Comparison of ENCODE assay signal across 1 cellular context in the genomic region with DNA sequence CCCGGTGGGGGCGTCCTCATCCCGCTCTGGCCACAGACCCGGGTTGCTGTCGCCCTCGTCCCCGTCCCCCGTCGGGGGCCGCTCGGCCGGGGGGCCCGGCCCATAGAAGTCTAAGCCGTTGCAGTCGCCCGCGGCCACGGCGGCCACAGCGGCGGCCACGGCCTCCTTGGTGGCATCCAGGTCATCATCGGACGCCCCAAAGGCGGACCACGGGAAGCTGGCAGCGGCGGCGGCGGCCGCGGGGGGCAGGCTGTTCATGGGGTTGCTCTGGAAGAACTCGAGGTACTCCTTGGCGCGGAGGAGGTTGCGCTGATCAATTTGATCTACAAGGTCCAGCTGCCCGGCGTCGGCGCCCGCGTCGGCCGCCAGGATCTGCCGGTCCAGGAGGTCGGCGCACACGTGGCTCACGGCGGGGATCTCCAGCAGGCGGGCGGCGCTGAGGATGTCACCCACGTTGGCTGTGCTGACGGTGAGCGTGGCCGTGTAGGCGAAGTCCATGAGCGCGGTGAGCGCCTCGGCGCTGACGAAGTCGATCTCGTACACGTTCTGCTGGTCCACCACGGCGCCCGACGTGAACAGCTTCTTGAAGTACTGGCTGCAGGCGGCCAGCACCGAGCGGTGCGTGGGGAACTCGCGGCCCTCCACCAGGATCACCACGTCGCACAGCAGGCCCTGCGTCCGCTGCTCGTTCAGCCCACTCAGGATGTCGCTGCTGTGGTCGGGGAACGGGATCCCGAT.
TF ChIP-seq lines count a peak whose summit lies in the region.

No MANE protein-coding gene starts in this region.

TF ChIP-seq in HepG2, 621 proteins besides CTCF, POLR2A, EP300 and RAD21 (continued from another document):
- TF ChIP-seq, protein P1, sequence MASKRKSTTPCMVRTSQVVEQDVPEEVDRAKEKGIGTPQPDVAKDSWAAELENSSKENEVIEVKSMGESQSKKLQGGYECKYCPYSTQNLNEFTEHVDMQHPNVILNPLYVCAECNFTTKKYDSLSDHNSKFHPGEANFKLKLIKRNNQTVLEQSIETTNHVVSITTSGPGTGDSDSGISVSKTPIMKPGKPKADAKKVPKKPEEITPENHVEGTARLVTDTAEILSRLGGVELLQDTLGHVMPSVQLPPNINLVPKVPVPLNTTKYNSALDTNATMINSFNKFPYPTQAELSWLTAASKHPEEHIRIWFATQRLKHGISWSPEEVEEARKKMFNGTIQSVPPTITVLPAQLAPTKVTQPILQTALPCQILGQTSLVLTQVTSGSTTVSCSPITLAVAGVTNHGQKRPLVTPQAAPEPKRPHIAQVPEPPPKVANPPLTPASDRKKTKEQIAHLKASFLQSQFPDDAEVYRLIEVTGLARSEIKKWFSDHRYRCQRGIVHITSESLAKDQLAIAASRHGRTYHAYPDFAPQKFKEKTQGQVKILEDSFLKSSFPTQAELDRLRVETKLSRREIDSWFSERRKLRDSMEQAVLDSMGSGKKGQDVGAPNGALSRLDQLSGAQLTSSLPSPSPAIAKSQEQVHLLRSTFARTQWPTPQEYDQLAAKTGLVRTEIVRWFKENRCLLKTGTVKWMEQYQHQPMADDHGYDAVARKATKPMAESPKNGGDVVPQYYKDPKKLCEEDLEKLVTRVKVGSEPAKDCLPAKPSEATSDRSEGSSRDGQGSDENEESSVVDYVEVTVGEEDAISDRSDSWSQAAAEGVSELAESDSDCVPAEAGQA (IDR thresholded peaks at IDR 0.05; ENCODE audit: low read depth), result no peak
- TF ChIP-seq, protein P1 (CRISPR knock-in tag; IDR thresholded peaks at IDR 0.05; ENCODE audit: borderline replicate concordance), result no peak
- no peak for TF ChIP-seq ZZZ3 (CRISPR knock-in tag; IDR thresholded peaks at IDR 0.05; ENCODE audit: borderline replicate concordance)
- TF ChIP-seq FOXO1 (CRISPR knock-in tag; IDR thresholded peaks at IDR 0.05), result no peak
- TF ChIP-seq ZNF34 (CRISPR knock-in tag; IDR thresholded peaks at IDR 0.05; ENCODE audit: borderline replicate concordance), result no peak
- no peak for TF ChIP-seq ZNF10 (CRISPR knock-in tag; IDR thresholded peaks at IDR 0.05; ENCODE audit: borderline replicate concordance, low read depth)
- peak; percentile 53 for TF ChIP-seq RBFOX2 (IDR thresholded peaks at IDR 0.05; ENCODE audit: low read depth, low read length)
- TF ChIP-seq, protein P2, sequence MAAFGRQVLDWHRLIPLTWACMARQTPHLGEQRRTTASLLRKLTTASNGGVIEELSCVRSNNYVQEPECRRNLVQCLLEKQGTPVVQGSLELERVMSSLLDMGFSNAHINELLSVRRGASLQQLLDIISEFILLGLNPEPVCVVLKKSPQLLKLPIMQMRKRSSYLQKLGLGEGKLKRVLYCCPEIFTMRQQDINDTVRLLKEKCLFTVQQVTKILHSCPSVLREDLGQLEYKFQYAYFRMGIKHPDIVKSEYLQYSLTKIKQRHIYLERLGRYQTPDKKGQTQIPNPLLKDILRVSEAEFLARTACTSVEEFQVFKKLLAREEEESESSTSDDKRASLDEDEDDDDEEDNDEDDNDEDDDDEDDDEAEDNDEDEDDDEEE (CRISPR knock-in tag; IDR thresholded peaks at IDR 0.05), result no peak
- TF ChIP-seq ZNF672 (CRISPR knock-in tag; IDR thresholded peaks at IDR 0.05), result no peak
- TF ChIP-seq, protein P3, sequence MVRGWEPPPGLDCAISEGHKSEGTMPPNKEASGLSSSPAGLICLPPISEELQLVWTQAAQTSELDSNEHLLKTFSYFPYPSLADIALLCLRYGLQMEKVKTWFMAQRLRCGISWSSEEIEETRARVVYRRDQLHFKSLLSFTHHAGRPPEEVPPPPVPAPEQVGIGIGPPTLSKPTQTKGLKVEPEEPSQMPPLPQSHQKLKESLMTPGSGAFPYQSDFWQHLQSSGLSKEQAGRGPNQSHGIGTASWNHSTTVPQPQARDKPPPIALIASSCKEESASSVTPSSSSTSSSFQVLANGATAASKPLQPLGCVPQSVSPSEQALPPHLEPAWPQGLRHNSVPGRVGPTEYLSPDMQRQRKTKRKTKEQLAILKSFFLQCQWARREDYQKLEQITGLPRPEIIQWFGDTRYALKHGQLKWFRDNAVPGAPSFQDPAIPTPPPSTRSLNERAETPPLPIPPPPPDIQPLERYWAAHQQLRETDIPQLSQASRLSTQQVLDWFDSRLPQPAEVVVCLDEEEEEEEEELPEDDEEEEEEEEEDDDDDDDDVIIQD (CRISPR knock-in tag; IDR thresholded peaks at IDR 0.05; ENCODE audit: low read depth), result no peak
- TF ChIP-seq ZSCAN25 (CRISPR knock-in tag; IDR thresholded peaks at IDR 0.05), result no peak
- TF ChIP-seq HOXA3 (CRISPR knock-in tag; IDR thresholded peaks at IDR 0.05), result peak; percentile 22; the same call in 1 of the 2 replicates
- TF ChIP-seq NPAS2 (CRISPR knock-in tag; IDR thresholded peaks at IDR 0.05; ENCODE audit: borderline replicate concordance), result no peak
- TF ChIP-seq, protein P4, sequence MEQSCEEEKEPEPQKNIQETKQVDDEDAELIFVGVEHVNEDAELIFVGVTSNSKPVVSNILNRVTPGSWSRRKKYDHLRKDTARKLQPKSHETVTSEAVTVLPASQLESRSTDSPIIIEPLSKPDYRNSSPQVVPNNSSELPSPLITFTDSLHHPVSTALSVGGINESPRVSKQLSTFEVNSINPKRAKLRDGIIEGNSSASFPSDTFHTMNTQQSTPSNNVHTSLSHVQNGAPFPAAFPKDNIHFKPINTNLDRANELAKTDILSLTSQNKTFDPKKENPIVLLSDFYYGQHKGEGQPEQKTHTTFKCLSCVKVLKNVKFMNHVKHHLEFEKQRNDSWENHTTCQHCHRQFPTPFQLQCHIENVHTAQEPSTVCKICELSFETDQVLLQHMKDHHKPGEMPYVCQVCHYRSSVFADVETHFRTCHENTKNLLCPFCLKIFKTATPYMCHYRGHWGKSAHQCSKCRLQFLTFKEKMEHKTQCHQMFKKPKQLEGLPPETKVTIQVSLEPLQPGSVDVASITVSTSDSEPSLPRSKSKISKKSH (CRISPR knock-in tag; IDR thresholded peaks at IDR 0.05; ENCODE audit: borderline replicate concordance), result no peak
- TF ChIP-seq RFXAP (CRISPR knock-in tag; IDR thresholded peaks at IDR 0.05; ENCODE audit: borderline replicate concordance), result no peak
- TF ChIP-seq RFX1 (IDR thresholded peaks at IDR 0.05), result no peak
- no peak for TF ChIP-seq SMARCE1 (IDR thresholded peaks at IDR 0.05; ENCODE audit: borderline replicate concordance)
- TF ChIP-seq, protein P5, sequence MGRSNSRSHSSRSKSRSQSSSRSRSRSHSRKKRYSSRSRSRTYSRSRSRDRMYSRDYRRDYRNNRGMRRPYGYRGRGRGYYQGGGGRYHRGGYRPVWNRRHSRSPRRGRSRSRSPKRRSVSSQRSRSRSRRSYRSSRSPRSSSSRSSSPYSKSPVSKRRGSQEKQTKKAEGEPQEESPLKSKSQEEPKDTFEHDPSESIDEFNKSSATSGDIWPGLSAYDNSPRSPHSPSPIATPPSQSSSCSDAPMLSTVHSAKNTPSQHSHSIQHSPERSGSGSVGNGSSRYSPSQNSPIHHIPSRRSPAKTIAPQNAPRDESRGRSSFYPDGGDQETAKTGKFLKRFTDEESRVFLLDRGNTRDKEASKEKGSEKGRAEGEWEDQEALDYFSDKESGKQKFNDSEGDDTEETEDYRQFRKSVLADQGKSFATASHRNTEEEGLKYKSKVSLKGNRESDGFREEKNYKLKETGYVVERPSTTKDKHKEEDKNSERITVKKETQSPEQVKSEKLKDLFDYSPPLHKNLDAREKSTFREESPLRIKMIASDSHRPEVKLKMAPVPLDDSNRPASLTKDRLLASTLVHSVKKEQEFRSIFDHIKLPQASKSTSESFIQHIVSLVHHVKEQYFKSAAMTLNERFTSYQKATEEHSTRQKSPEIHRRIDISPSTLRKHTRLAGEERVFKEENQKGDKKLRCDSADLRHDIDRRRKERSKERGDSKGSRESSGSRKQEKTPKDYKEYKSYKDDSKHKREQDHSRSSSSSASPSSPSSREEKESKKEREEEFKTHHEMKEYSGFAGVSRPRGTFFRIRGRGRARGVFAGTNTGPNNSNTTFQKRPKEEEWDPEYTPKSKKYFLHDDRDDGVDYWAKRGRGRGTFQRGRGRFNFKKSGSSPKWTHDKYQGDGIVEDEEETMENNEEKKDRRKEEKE (IDR thresholded peaks at IDR 0.05), result no peak
- no peak for TF ChIP-seq ZNF274 (CRISPR knock-in tag; IDR thresholded peaks at IDR 0.05)
- no peak for TF ChIP-seq GABPB1 (CRISPR knock-in tag; IDR thresholded peaks at IDR 0.05)
- no peak for TF ChIP-seq RBM22 (optimal IDR thresholded peaks at IDR 0.05; ENCODE audit: low read length)
- TF ChIP-seq, protein P6, sequence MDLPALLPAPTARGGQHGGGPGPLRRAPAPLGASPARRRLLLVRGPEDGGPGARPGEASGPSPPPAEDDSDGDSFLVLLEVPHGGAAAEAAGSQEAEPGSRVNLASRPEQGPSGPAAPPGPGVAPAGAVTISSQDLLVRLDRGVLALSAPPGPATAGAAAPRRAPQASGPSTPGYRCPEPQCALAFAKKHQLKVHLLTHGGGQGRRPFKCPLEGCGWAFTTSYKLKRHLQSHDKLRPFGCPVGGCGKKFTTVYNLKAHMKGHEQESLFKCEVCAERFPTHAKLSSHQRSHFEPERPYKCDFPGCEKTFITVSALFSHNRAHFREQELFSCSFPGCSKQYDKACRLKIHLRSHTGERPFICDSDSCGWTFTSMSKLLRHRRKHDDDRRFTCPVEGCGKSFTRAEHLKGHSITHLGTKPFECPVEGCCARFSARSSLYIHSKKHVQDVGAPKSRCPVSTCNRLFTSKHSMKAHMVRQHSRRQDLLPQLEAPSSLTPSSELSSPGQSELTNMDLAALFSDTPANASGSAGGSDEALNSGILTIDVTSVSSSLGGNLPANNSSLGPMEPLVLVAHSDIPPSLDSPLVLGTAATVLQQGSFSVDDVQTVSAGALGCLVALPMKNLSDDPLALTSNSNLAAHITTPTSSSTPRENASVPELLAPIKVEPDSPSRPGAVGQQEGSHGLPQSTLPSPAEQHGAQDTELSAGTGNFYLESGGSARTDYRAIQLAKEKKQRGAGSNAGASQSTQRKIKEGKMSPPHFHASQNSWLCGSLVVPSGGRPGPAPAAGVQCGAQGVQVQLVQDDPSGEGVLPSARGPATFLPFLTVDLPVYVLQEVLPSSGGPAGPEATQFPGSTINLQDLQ (CRISPR knock-in tag; IDR thresholded peaks at IDR 0.05), result no peak
- TF ChIP-seq CCAR2 (optimal IDR thresholded peaks at IDR 0.05; ENCODE audit: low read depth, low read length), result no peak
- TF ChIP-seq, protein P7, sequence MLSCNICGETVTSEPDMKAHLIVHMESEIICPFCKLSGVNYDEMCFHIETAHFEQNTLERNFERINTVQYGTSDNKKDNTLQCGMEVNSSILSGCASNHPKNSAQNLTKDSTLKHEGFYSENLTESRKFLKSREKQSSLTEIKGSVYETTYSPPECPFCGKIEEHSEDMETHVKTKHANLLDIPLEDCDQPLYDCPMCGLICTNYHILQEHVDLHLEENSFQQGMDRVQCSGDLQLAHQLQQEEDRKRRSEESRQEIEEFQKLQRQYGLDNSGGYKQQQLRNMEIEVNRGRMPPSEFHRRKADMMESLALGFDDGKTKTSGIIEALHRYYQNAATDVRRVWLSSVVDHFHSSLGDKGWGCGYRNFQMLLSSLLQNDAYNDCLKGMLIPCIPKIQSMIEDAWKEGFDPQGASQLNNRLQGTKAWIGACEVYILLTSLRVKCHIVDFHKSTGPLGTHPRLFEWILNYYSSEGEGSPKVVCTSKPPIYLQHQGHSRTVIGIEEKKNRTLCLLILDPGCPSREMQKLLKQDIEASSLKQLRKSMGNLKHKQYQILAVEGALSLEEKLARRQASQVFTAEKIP (CRISPR knock-in tag; IDR thresholded peaks at IDR 0.05; ENCODE audit: borderline replicate concordance), result no peak
- no peak for TF ChIP-seq ZNF232 (CRISPR knock-in tag; IDR thresholded peaks at IDR 0.05; ENCODE audit: borderline replicate concordance)
- TF ChIP-seq ZNF3 (CRISPR knock-in tag; IDR thresholded peaks at IDR 0.05), result no peak
- TF ChIP-seq AKAP8 (CRISPR knock-in tag; IDR thresholded peaks at IDR 0.05), result peak; percentile 72; the same call in 1 of the 2 replicates
- no peak for TF ChIP-seq FOXC1 (CRISPR knock-in tag; IDR thresholded peaks at IDR 0.05; ENCODE audit: borderline replicate concordance)
- no peak for TF ChIP-seq ZNF530 (CRISPR knock-in tag; IDR thresholded peaks at IDR 0.05; ENCODE audit: low read depth)
- peak; percentile 86 for TF ChIP-seq AGO2 (optimal IDR thresholded peaks at IDR 0.05; ENCODE audit: low read depth, low read length)
- TF ChIP-seq ZNF570 (CRISPR knock-in tag; IDR thresholded peaks at IDR 0.05; ENCODE audit: borderline replicate concordance), result no peak
- no peak for TF ChIP-seq ZNF101 (CRISPR knock-in tag; IDR thresholded peaks at IDR 0.05; ENCODE audit: borderline replicate concordance, low read depth)
- TF ChIP-seq ZNF431 (CRISPR knock-in tag; IDR thresholded peaks at IDR 0.05; ENCODE audit: borderline replicate concordance, low read depth), result no peak
- TF ChIP-seq STAG1 (CRISPR knock-in tag; IDR thresholded peaks at IDR 0.05), result no peak
- no peak for TF ChIP-seq HES4 (CRISPR knock-in tag; IDR thresholded peaks at IDR 0.05; ENCODE audit: borderline replicate concordance)
